ENCODE assay signal across 1 cellular context in genomic region chr1:169115891-169116585, GRCh38.
TF ChIP-seq lines count a peak whose summit lies in the region.

No MANE protein-coding gene starts in this region.

TF ChIP-seq in HepG2, 621 proteins besides CTCF, POLR2A, EP300 and RAD21 (continued from another document):
- TF ChIP-seq, protein P1, sequence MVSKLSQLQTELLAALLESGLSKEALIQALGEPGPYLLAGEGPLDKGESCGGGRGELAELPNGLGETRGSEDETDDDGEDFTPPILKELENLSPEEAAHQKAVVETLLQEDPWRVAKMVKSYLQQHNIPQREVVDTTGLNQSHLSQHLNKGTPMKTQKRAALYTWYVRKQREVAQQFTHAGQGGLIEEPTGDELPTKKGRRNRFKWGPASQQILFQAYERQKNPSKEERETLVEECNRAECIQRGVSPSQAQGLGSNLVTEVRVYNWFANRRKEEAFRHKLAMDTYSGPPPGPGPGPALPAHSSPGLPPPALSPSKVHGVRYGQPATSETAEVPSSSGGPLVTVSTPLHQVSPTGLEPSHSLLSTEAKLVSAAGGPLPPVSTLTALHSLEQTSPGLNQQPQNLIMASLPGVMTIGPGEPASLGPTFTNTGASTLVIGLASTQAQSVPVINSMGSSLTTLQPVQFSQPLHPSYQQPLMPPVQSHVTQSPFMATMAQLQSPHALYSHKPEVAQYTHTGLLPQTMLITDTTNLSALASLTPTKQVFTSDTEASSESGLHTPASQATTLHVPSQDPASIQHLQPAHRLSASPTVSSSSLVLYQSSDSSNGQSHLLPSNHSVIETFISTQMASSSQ (IDR thresholded peaks at IDR 0.05; ENCODE audit: low read depth) = no peak
- TF ChIP-seq, protein P1 (CRISPR knock-in tag; IDR thresholded peaks at IDR 0.05; ENCODE audit: borderline replicate concordance) = peak; percentile 78
- peak; percentile 72; the same call in 1 of the 2 replicates for TF ChIP-seq MTERF4 (CRISPR knock-in tag; IDR thresholded peaks at IDR 0.05)
- TF ChIP-seq ZFP90 (CRISPR knock-in tag; IDR thresholded peaks at IDR 0.05; ENCODE audit: borderline replicate concordance) = peak; percentile 89; the same call in 1 of the 2 replicates
- TF ChIP-seq ZMYM4 (CRISPR knock-in tag; IDR thresholded peaks at IDR 0.05) = peak; percentile 92
- TF ChIP-seq ZFP91 (CRISPR knock-in tag; IDR thresholded peaks at IDR 0.05; ENCODE audit: borderline replicate concordance) = peak; percentile 68
- TF ChIP-seq MLLT10 (CRISPR knock-in tag; IDR thresholded peaks at IDR 0.05) = no peak
- TF ChIP-seq SOX13 (IDR thresholded peaks at IDR 0.05) = no peak
- peak in 1 of 2 experiments; percentile 79; a peak in 2 of 4 replicates for TF ChIP-seq SOX13 (CRISPR knock-in tag; conservative IDR thresholded peaks at IDR 0.05 in 1 of 2, IDR thresholded peaks at IDR 0.05 in 1 of 2)
- TF ChIP-seq ZNF292 (CRISPR knock-in tag; IDR thresholded peaks at IDR 0.05; ENCODE audit: borderline replicate concordance, low read depth) = peak; percentile 88; the same call in 1 of the 2 replicates
- TF ChIP-seq, protein P2, sequence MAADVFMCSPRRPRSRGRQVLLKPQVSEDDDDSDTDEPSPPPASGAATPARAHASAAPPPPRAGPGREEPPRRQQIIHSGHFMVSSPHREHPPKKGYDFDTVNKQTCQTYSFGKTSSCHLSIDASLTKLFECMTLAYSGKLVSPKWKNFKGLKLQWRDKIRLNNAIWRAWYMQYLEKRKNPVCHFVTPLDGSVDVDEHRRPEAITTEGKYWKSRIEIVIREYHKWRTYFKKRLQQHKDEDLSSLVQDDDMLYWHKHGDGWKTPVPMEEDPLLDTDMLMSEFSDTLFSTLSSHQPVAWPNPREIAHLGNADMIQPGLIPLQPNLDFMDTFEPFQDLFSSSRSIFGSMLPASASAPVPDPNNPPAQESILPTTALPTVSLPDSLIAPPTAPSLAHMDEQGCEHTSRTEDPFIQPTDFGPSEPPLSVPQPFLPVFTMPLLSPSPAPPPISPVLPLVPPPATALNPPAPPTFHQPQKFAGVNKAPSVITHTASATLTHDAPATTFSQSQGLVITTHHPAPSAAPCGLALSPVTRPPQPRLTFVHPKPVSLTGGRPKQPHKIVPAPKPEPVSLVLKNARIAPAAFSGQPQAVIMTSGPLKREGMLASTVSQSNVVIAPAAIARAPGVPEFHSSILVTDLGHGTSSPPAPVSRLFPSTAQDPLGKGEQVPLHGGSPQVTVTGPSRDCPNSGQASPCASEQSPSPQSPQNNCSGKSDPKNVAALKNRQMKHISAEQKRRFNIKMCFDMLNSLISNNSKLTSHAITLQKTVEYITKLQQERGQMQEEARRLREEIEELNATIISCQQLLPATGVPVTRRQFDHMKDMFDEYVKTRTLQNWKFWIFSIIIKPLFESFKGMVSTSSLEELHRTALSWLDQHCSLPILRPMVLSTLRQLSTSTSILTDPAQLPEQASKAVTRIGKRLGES (CRISPR knock-in tag; IDR thresholded peaks at IDR 0.05; ENCODE audit: borderline replicate concordance) = 0 out of 2 replicates have a peak, but pooled peaks have one; percentile 28
- TF ChIP-seq GATAD2A (CRISPR knock-in tag; IDR thresholded peaks at IDR 0.05) = peak; percentile 88
- TF ChIP-seq ZSCAN21 (CRISPR knock-in tag; IDR thresholded peaks at IDR 0.05; ENCODE audit: borderline replicate concordance) = peak; percentile 89; the same call in 1 of the 2 replicates
- TF ChIP-seq PATZ1 (CRISPR knock-in tag; IDR thresholded peaks at IDR 0.05) = peak; percentile 68
- no peak for TF ChIP-seq ZNF34 (CRISPR knock-in tag; IDR thresholded peaks at IDR 0.05; ENCODE audit: borderline replicate concordance)
- peak; percentile 86 for TF ChIP-seq HOXA3 (CRISPR knock-in tag; IDR thresholded peaks at IDR 0.05)
- TF ChIP-seq NFYB (CRISPR knock-in tag; IDR thresholded peaks at IDR 0.05) = no peak
- TF ChIP-seq ARID3A (IDR thresholded peaks at IDR 0.05; ENCODE audit: low read depth, low read length) = peak; percentile 23
- TF ChIP-seq NR2F6 (IDR thresholded peaks at IDR 0.05) = peak; percentile 53
- peak; percentile 89 for TF ChIP-seq NR2F6 (CRISPR knock-in tag; IDR thresholded peaks at IDR 0.05)
- peak; percentile 80 for TF ChIP-seq TBL1XR1 (IDR thresholded peaks at IDR 0.05; ENCODE audit: borderline replicate concordance, low read length, partially characterized antibody)
- TF ChIP-seq ZSCAN9 (CRISPR knock-in tag; IDR thresholded peaks at IDR 0.05; ENCODE audit: borderline replicate concordance) = peak; percentile 76; the same call in 1 of the 2 replicates
- TF ChIP-seq, protein P3, sequence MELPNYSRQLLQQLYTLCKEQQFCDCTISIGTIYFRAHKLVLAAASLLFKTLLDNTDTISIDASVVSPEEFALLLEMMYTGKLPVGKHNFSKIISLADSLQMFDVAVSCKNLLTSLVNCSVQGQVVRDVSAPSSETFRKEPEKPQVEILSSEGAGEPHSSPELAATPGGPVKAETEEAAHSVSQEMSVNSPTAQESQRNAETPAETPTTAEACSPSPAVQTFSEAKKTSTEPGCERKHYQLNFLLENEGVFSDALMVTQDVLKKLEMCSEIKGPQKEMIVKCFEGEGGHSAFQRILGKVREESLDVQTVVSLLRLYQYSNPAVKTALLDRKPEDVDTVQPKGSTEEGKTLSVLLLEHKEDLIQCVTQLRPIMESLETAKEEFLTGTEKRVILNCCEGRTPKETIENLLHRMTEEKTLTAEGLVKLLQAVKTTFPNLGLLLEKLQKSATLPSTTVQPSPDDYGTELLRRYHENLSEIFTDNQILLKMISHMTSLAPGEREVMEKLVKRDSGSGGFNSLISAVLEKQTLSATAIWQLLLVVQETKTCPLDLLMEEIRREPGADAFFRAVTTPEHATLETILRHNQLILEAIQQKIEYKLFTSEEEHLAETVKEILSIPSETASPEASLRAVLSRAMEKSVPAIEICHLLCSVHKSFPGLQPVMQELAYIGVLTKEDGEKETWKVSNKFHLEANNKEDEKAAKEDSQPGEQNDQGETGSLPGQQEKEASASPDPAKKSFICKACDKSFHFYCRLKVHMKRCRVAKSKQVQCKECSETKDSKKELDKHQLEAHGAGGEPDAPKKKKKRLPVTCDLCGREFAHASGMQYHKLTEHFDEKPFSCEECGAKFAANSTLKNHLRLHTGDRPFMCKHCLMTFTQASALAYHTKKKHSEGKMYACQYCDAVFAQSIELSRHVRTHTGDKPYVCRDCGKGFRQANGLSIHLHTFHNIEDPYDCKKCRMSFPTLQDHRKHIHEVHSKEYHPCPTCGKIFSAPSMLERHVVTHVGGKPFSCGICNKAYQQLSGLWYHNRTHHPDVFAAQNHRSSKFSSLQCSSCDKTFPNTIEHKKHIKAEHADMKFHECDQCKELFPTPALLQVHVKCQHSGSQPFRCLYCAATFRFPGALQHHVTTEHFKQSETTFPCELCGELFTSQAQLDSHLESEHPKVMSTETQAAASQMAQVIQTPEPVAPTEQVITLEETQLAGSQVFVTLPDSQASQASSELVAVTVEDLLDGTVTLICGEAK (IDR thresholded peaks at IDR 0.05) = no peak
- TF ChIP-seq, protein P3 (CRISPR knock-in tag; IDR thresholded peaks at IDR 0.05) = no peak; the same call in 1 of the 2 replicates
- no peak for TF ChIP-seq ZFP36 (IDR thresholded peaks at IDR 0.05; ENCODE audit: borderline replicate concordance, low read depth, low read length, partially characterized antibody)
